Comparison of ENCODE assay signal across 13 cellular contexts in the genomic region with DNA sequence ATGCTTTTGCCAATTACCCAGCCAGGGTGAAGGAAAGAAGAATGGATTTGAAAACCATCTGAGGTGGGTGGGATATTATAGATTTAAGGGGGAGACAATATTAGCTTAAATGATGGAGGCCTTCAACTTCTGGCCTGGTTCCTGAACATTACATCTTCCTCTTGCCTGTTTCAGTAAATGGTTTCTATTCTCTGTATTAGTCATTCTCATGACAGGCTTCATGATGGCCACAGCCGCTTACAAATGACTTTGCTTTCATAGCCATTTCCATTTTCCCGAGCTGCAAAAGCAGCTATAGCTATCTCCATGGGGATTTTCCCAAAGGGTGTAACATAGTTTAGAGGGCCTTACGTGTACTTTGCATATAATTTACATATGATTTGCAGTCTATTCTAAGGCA.
DNase-seq lines count a peak whose midpoint lies in the region; ATAC-seq and TF ChIP-seq lines count a peak whose summit lies in the region.
"Had no signal": no experiment of that assay in that cellular context is flagged by ENCODE, and none has a peak within 500 bp of the region (broad histone marks: within the 10 kb centered on the region; RNA-seq: fewer than 3 reads in every experiment).

No MANE protein-coding gene starts in this region.

- no peaks in the 10 kb centered on the region for H3K36me3 Mint-ChIP-seq in progenitor cell of endocrine pancreas (ENCODE audit: insufficient read depth)

- DNase-seq in substantia nigra (lab: John Stamatoyannopoulos, UW) (no peak), NCI-H446 (lab: John Stamatoyannopoulos, UW) (no peak), progenitor cell of endocrine pancreas (ENCODE audit: low spot score, unreplicated experiment) (no peak), T1000 (lab: John Stamatoyannopoulos, UW) (no peak)
- DNase-seq: IMR-90, mesendoderm, NCI-H1417 treated with DMSO at 0.1 percent for 48 hours, NCI-H69 had no signal

- peaks cover 3% of the 10 kb centered on the region for H3K4me1 Mint-ChIP-seq in progenitor cell of endocrine pancreas (ENCODE audit: low read depth)

- no peak overlapping the region for H3K4me3 Mint-ChIP-seq in progenitor cell of endocrine pancreas (ENCODE audit: low read depth)
- H3K4me3 Mint-ChIP-seq: brain had no signal

- H3K27ac Mint-ChIP-seq in progenitor cell of endocrine pancreas: no peak overlapping the region

- no peak for TF ChIP-seq CTCF in progenitor cell of endocrine pancreas (IDR thresholded peaks at IDR 0.05; ENCODE audit: unreplicated experiment)

- H3K9me3 Mint-ChIP-seq in progenitor cell of endocrine pancreas (ENCODE audit: low read depth): no peaks in the 10 kb centered on the region
- H3K9me3 Mint-ChIP-seq: brain had no signal

- peak; percentile 57 for ATAC-seq in GM19023 (IDR thresholded peaks at IDR 0.05; ENCODE audit: unreplicated experiment)
- peak; percentile 86 for ATAC-seq in GM21825 (IDR thresholded peaks at IDR 0.05; ENCODE audit: unreplicated experiment)
- ATAC-seq in HG03354 (IDR thresholded peaks at IDR 0.05; ENCODE audit: poor library complexity, severe bottlenecking, unreplicated experiment): peak; percentile 83

- H3K27ac ChIP-seq in substantia nigra (ENCODE audit: low read depth, low read length, poor library complexity, severe bottlenecking): peak overlapping the region; percentile 23
- H3K27ac ChIP-seq: C4-2B had no signal

- H3K27me3 Mint-ChIP-seq in progenitor cell of endocrine pancreas: peaks cover 8% of the 10 kb centered on the region
- H3K27me3 Mint-ChIP-seq: brain had no signal
